7 cellular contexts compared by ENCODE assay signal in the genomic region with DNA sequence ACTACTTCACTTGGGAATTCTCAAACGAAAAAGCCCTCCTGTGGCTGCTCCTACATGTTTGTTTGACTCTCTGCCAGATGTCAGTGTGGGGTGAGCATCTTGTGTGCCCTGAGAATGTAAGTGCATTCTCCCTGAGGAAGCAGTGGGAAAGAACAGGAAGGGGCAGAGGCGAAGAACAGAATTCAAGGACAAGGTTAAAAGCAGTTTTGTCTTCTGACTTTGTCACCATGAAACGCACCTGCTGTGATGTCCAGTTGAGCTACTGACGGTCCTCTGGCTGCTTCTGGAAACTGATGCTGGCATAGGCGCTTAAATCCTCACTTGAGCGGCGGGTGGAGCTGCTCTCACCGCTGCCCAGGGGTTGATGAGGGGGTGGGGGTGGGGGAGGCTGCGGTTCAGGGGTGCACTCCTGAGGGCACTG. TPM values are rescaled to one million over a fixed set of nuclear protein-coding genes. Genes with fewer than 3 reads are reported as not detected.
DNase-seq lines count a peak whose midpoint lies in the region; ATAC-seq and TF ChIP-seq lines count a peak whose summit lies in the region.

No MANE protein-coding gene starts in this region.

- H3K4me3 ChIP-seq in iPS-20b (ENCODE audit: low read length) (peak overlapping the region; percentile 76), subcutaneous abdominal adipose tissue (ENCODE audit: low read depth in 1 of 5, low read length in 5 of 5) (peak overlapping the region; percentile 63 to 82 (median 78))

- no peak for ATAC-seq in HG03565 (IDR thresholded peaks at IDR 0.05; ENCODE audit: unreplicated experiment)
- no peak for ATAC-seq in stimulated activated naive B cell treated with anti-CD40 and anti-IgM and Interleukin-4, amounts not matched to agents 10 μg/mL and 1 μg/mL and 100 μg/mL, for 72 hours (replicated peaks)

- H3K4me1 ChIP-seq in iPS-20b (ENCODE audit: insufficient read depth, low read length): peaks cover 33% of the 10 kb centered on the region; the same call in 1 of the 2 replicates
- peaks cover 2 to 80% (median 74%) of the 10 kb centered on the region in 5 donors for H3K4me1 ChIP-seq in subcutaneous abdominal adipose tissue (ENCODE audit: control insufficient read depth in 5 of 5, insufficient read depth in 5 of 5, low read length in 5 of 5)

- H3K36me3 ChIP-seq in iPS-20b (ENCODE audit: insufficient read depth, low read depth, low read length): peaks cover 33% of the 10 kb centered on the region
- peaks cover 0 to 10% (median 4%) of the 10 kb centered on the region in 5 donors for H3K36me3 ChIP-seq in subcutaneous abdominal adipose tissue (ENCODE audit: control insufficient read depth in 5 of 5, insufficient read depth in 5 of 5, low read length in 5 of 5)

- H3K27me3 Mint-ChIP-seq in stimulated activated naive B cell treated with anti-CD40 and anti-IgM and Interleukin-4, amounts not matched to agents 10 μg/mL and 1 μg/mL and 100 μg/mL, for 72 hours: no peaks in the 10 kb centered on the region

- no peak overlapping the region for H3K27ac Mint-ChIP-seq in stimulated activated naive B cell treated with anti-CD40 and anti-IgM and Interleukin-4, amounts not matched to agents 10 μg/mL and 1 μg/mL and 100 μg/mL, for 72 hours

- peak; percentile 81 for DNase-seq in HT-29 (ENCODE audit: low spot score)
- DNase-seq in cerebellum (ENCODE audit: low spot score): no peak
- DNase-seq in stimulated activated naive B cell treated with anti-CD40 and anti-IgM and Interleukin-4, amounts not matched to agents 10 μg/mL and 1 μg/mL and 100 μg/mL, for 72 hours: no peak

- H3K9me3 ChIP-seq in iPS-20b (ENCODE audit: insufficient read depth, low read depth, low read length) (no peaks in the 10 kb centered on the region), subcutaneous abdominal adipose tissue (ENCODE audit: control insufficient read depth in 5 of 5, low read length in 5 of 5) (no peaks in the 10 kb centered on the region)

- H3K27ac ChIP-seq in VCaP (peak overlapping the region; percentile 52), iPS-20b (ENCODE audit: low read length) (no peak overlapping the region), subcutaneous abdominal adipose tissue (ENCODE audit: low read depth, low read length) (peak overlapping the region; percentile 86)

- peaks cover 4 to 16% of the 10 kb centered on the region in 2 donors for H3K36me3 Mint-ChIP-seq in stimulated activated naive B cell treated with anti-CD40 and anti-IgM and Interleukin-4, amounts not matched to agents 10 μg/mL and 1 μg/mL and 100 μg/mL, for 72 hours

- no peak for TF ChIP-seq CTCF in VCaP (conservative IDR thresholded peaks at IDR 0.05)

- H3K4me3 Mint-ChIP-seq in stimulated activated naive B cell treated with anti-CD40 and anti-IgM and Interleukin-4, amounts not matched to agents 10 μg/mL and 1 μg/mL and 100 μg/mL, for 72 hours: no peak overlapping the region

- H3K27me3 ChIP-seq in iPS-20b (ENCODE audit: insufficient read depth, low read length) (0 out of 2 replicates have a peak, but pooled peaks cover 5% of the 10 kb centered on the region), subcutaneous abdominal adipose tissue (ENCODE audit: control insufficient read depth in 5 of 5, insufficient read depth in 4 of 5, low read length in 5 of 5) (peaks cover 0 to 8% (median 0%) of the 10 kb centered on the region in 5 donors)

- H3K9ac ChIP-seq in iPS-20b (ENCODE audit: low read depth, low read length) (peak overlapping the region; percentile 37; the same call in 1 of the 2 replicates), subcutaneous abdominal adipose tissue (ENCODE audit: low read length in 5 of 5) (peak overlapping the region in 3 of 5 donors; percentile 63 to 76 (median 66))

- H3K9me3 Mint-ChIP-seq in stimulated activated naive B cell treated with anti-CD40 and anti-IgM and Interleukin-4, amounts not matched to agents 10 μg/mL and 1 μg/mL and 100 μg/mL, for 72 hours: no peaks in the 10 kb centered on the region

- H3K4me1 Mint-ChIP-seq in stimulated activated naive B cell treated with anti-CD40 and anti-IgM and Interleukin-4, amounts not matched to agents 10 μg/mL and 1 μg/mL and 100 μg/mL, for 72 hours: peaks cover 19 to 55% of the 10 kb centered on the region in 2 donors

RNA-seq across cellular contexts. Expression of gene IRS1, which starts 4.9 kb away (rescaled TPM):
- 44.5 and 54.0 TPM in 2 replicates for total RNA-seq in HT-29 (2014; rRNA removed; shearing (Covaris generic))
- total RNA-seq in cerebellum: 12.2 TPM

RNA-seq across cellular contexts. Expression of gene RHBDD1, which starts 41.1 kb away (rescaled TPM):
- total RNA-seq in HT-29 (2014; rRNA removed; shearing (Covaris generic)): 1.7 and 8.7 TPM in 2 replicates
- 70.5 TPM for total RNA-seq in cerebellum
